Comparison of ENCODE assay signal across 25 cellular contexts in genomic region chr9:78407636-78408312, GRCh38.
DNase-seq lines count a peak whose midpoint lies in the region; ATAC-seq, FAIRE-seq and TF ChIP-seq lines count a peak whose summit lies in the region.
"Had no signal": no experiment of that assay in that cellular context is flagged by ENCODE, and none has a peak within 500 bp of the region (broad histone marks: within the 10 kb centered on the region; RNA-seq: fewer than 3 reads in every experiment).

No MANE protein-coding gene starts in this region.

- no peak overlapping the region for H3K4me3 ChIP-seq in right lobe of liver
- H3K4me3 ChIP-seq in HepG2 (replicated peaks in 1 of 3; ENCODE audit: insufficient read depth in 1 of 3, low read depth in 2 of 3, low read length in 3 of 3), result no peak overlapping the region
- H3K4me3 ChIP-seq in H7 (ENCODE audit: insufficient read depth, low read depth, low read length), result no peak overlapping the region
- H3K4me3 ChIP-seq: BLaER1 treated with 17β-estradiol and CSF1 and Interleukin-3, amounts not matched to agents 10 nM and 100 nM; GM12878; GM23248 had no signal

- H3K4me3 Mint-ChIP-seq in nephron progenitor cell, result no peak overlapping the region
- no peak overlapping the region for H3K4me3 Mint-ChIP-seq in activated CD4-positive, alpha-beta memory T cell treated with anti-CD3 and anti-CD28 coated beads, Interleukin-2, amount 10 ng/mL, durations not matched to agents 7 days and 5 days
- H3K4me3 Mint-ChIP-seq: CD8-positive, alpha-beta memory T cell; HFFc6; IgD-negative memory B cell had no signal

- H3K27ac ChIP-seq in right lobe of liver (peak overlapping the region in 2 of 3 donors; percentile 8 to 35), HepG2 (ENCODE audit: extremely low read length, insufficient read depth, low read length) (no peak overlapping the region)
- H3K27ac ChIP-seq: BLaER1 treated with 17β-estradiol and CSF1 and Interleukin-3, amounts not matched to agents 10 nM and 100 nM; GM23248 had no signal

- no peak for FAIRE-seq in HepG2 (lab: Jason Lieb, UNC)
- FAIRE-seq: D721Med, GM12878, GM19239, H54, HTR-8/SVneo had no signal

- no peak overlapping the region for H3K4me2 ChIP-seq in HepG2 (ENCODE audit: low read depth, low read length)

- H3K4me1 ChIP-seq in right lobe of liver (peaks cover 0 to 15% (median 6%) of the 10 kb centered on the region in 4 donors), HepG2 (ENCODE audit: insufficient read depth, low read length) (peaks cover 28% of the 10 kb centered on the region)
- H3K4me1 ChIP-seq: Caco-2 had no signal

- intact Hi-C loops in right lobe of liver (cut with DNase I), result no loop called here
- intact Hi-C loops in HepG2 (cut with micrococcal nuclease; ENCODE audit: unreplicated experiment), result no loop called here

- H3K4me1 Mint-ChIP-seq in nephron progenitor cell, result peaks cover 15% of the 10 kb centered on the region
- no peaks in the 10 kb centered on the region for H3K4me1 Mint-ChIP-seq in activated CD4-positive, alpha-beta memory T cell treated with anti-CD3 and anti-CD28 coated beads, Interleukin-2, amount 10 ng/mL, durations not matched to agents 7 days and 5 days
- H3K4me1 Mint-ChIP-seq: CD8-positive, alpha-beta memory T cell; IgD-negative memory B cell had no signal

- H3K36me3 ChIP-seq in right lobe of liver (no peaks in the 10 kb centered on the region), HepG2 (replicated peaks in 1 of 2; ENCODE audit: control insufficient read depth in 1 of 2, insufficient read depth in 2 of 2, low read length in 2 of 2) (no peaks in the 10 kb centered on the region), H7 (replicated peaks; ENCODE audit: control insufficient read depth, insufficient read depth, low read length) (no peaks in the 10 kb centered on the region)

- TF ChIP-seq CTCF in right lobe of liver (IDR thresholded peaks at IDR 0.05) (no peak), HepG2 (CRISPR knock-in tag; IDR thresholded peaks at IDR 0.05) (no peak), nephron progenitor cell (IDR thresholded peaks at IDR 0.05) (no peak)

- no peak overlapping the region for H3K9ac ChIP-seq in HepG2 (ENCODE audit: insufficient read depth, low read depth, low read length)
- H3K9ac ChIP-seq: BLaER1 treated with 17β-estradiol and CSF1 and Interleukin-3, amounts not matched to agents 10 nM and 100 nM; GM23248 had no signal

- POLR2A ChIA-PET in HepG2 (lab: Yijun Ruan, JAX), result interaction anchor here (1.7 kb wide), 1 partner anchor 11 kb away, joined by 7 read pairs; no protein-coding TSS in a partner anchor
- POLR2A ChIA-PET in activated CD4-positive, alpha-beta memory T cell treated with anti-CD3 and anti-CD28 coated beads, Interleukin-2, amount 10 ng/mL, durations not matched to agents 7 days and 5 days (lab: Charles Lee), result no interaction called here

- BruUV-seq in HepG2 (replicated peaks; lab: Mats Ljungman, UMichigan), result no TSS peak

- in situ Hi-C loops in HepG2 (cut with HindIII; ENCODE audit: extremely low pct_ligation_motif_present, low pct_unique_long_range_greater_than_20kb), result no loop called here

- H3K9me3 ChIP-seq in right lobe of liver, result no peaks in the 10 kb centered on the region
- no peaks in the 10 kb centered on the region for H3K9me3 ChIP-seq in HepG2 (ENCODE audit: low read length)
- H3K9me3 ChIP-seq: Caco-2 had no signal

- H4K20me1 ChIP-seq in HepG2 (ENCODE audit: insufficient read depth, low read length), result no peaks in the 10 kb centered on the region
- H4K20me1 ChIP-seq: BLaER1 treated with 17β-estradiol and CSF1 and Interleukin-3, amounts not matched to agents 10 nM and 100 nM had no signal

- peaks cover 14% of the 10 kb centered on the region for H3K9me3 Mint-ChIP-seq in nephron progenitor cell
- H3K9me3 Mint-ChIP-seq in activated CD4-positive, alpha-beta memory T cell treated with anti-CD3 and anti-CD28 coated beads, Interleukin-2, amount 10 ng/mL, durations not matched to agents 7 days and 5 days, result no peaks in the 10 kb centered on the region
- H3K9me3 Mint-ChIP-seq: CD8-positive, alpha-beta memory T cell; HFFc6; IgD-negative memory B cell had no signal

- H3K27ac Mint-ChIP-seq in nephron progenitor cell, result peak overlapping the region; percentile 47
- no peak overlapping the region for H3K27ac Mint-ChIP-seq in activated CD4-positive, alpha-beta memory T cell treated with anti-CD3 and anti-CD28 coated beads, Interleukin-2, amount 10 ng/mL, durations not matched to agents 7 days and 5 days
- H3K27ac Mint-ChIP-seq: CD8-positive, alpha-beta memory T cell; HFFc6; IgD-negative memory B cell had no signal

- 79% methylated on average over 7 of the region's 8 CpGs for WGBS in right lobe of liver (ENCODE audit: insufficient coverage, low coverage, low lambda C conversion rate, missing lambda C conversion rate)
- 92% methylated on average over 8 of the region's 8 CpGs for WGBS in HepG2 (ENCODE audit: low lambda C conversion rate)

- no peaks in the 10 kb centered on the region for H3K27me3 Mint-ChIP-seq in nephron progenitor cell (ENCODE audit: low read depth, poor library complexity)
- H3K27me3 Mint-ChIP-seq in activated CD4-positive, alpha-beta memory T cell treated with anti-CD3 and anti-CD28 coated beads, Interleukin-2, amount 10 ng/mL, durations not matched to agents 7 days and 5 days, result no peaks in the 10 kb centered on the region

- TF ChIP-seq POLR2A in right lobe of liver (IDR thresholded peaks at IDR 0.05) (no peak), HepG2 (IDR thresholded peaks at IDR 0.05; ENCODE audit: insufficient read depth in 1 of 2, low read depth in 2 of 2, low read length in 2 of 2) (no peak)

- DNase-seq in right lobe of liver (no peak), HepG2 (ENCODE audit: low spot score) (no peak), NCI-H2171 treated with DMSO at 0.1 percent for 48 hours (lab: John Stamatoyannopoulos, UW) (peak; percentile 86), nephron progenitor cell (no peak), H7 (no peak), DMS153 treated with DMSO at 0.1 percent for 48 hours (lab: John Stamatoyannopoulos, UW; ENCODE audit: unreplicated experiment) (no peak)
- no peak for DNase-seq in activated CD4-positive, alpha-beta memory T cell treated with anti-CD3 and anti-CD28 coated beads, Interleukin-2, amount 10 ng/mL, durations not matched to agents 7 days and 5 days
- DNase-seq: 8988T; CD8-positive, alpha-beta memory T cell; DMS53; DND-41; EL; GM23248; HFFc6; KBM-7 had no signal

- H3K36me3 Mint-ChIP-seq in nephron progenitor cell (ENCODE audit: low read depth), result peaks cover 21% of the 10 kb centered on the region
- no peaks in the 10 kb centered on the region for H3K36me3 Mint-ChIP-seq in activated CD4-positive, alpha-beta memory T cell treated with anti-CD3 and anti-CD28 coated beads, Interleukin-2, amount 10 ng/mL, durations not matched to agents 7 days and 5 days (ENCODE audit: low read depth)
- H3K36me3 Mint-ChIP-seq: CD8-positive, alpha-beta memory T cell; IgD-negative memory B cell had no signal

- TF ChIP-seq EP300 in HepG2 (IDR thresholded peaks at IDR 0.05; ENCODE audit: low read depth in 2 of 2, low read length in 2 of 2) (no peak), HepG2 (CRISPR knock-in tag; IDR thresholded peaks at IDR 0.05; ENCODE audit: borderline replicate concordance) (no peak)

- H3K79me2 ChIP-seq in HepG2 (ENCODE audit: insufficient read depth, low read length), result no peaks in the 10 kb centered on the region

- CTCF ChIA-PET in HepG2 (lab: Yijun Ruan, JAX; ENCODE audit: low intra/inter-chr PET ratio, low total read pairs), result no interaction called here
- CTCF ChIA-PET in activated CD4-positive, alpha-beta memory T cell treated with anti-CD3 and anti-CD28 coated beads, Interleukin-2, amount 10 ng/mL, durations not matched to agents 7 days and 5 days (lab: Charles Lee), result no interaction called here

- H3K27me3 ChIP-seq in right lobe of liver, result no peaks in the 10 kb centered on the region
- H3K27me3 ChIP-seq in HepG2 (ENCODE audit: control insufficient read depth in 1 of 2, insufficient read depth in 2 of 2, low read length in 2 of 2), result no peaks in the 10 kb centered on the region
- H3K27me3 ChIP-seq in H7 (ENCODE audit: control insufficient read depth, insufficient read depth, low read length), result no peaks in the 10 kb centered on the region
- H3K27me3 ChIP-seq: BLaER1 treated with 17β-estradiol and CSF1 and Interleukin-3, amounts not matched to agents 10 nM and 100 nM had no signal

- no peak overlapping the region for H2AFZ ChIP-seq in HepG2 (ENCODE audit: low read length)
- H2AFZ ChIP-seq: GM23248 had no signal

- ATAC-seq in right lobe of liver (no peak), HepG2 (no peak), HG03196 (IDR thresholded peaks at IDR 0.05; ENCODE audit: unreplicated experiment) (no peak)
- ATAC-seq: GM12878, HCT116 had no signal

- TF ChIP-seq RAD21 in HepG2 (CRISPR knock-in tag; IDR thresholded peaks at IDR 0.05), result no peak

TF ChIP-seq in HepG2, 621 proteins besides CTCF, POLR2A, EP300 and RAD21:
- TF ChIP-seq ZNF777 (CRISPR knock-in tag; IDR thresholded peaks at IDR 0.05) (no peak), ZFP36L1 (CRISPR knock-in tag; IDR thresholded peaks at IDR 0.05) (no peak)
TF ChIP-seq in HepG2: peak in this region for 0.
